In the genomic region with DNA sequence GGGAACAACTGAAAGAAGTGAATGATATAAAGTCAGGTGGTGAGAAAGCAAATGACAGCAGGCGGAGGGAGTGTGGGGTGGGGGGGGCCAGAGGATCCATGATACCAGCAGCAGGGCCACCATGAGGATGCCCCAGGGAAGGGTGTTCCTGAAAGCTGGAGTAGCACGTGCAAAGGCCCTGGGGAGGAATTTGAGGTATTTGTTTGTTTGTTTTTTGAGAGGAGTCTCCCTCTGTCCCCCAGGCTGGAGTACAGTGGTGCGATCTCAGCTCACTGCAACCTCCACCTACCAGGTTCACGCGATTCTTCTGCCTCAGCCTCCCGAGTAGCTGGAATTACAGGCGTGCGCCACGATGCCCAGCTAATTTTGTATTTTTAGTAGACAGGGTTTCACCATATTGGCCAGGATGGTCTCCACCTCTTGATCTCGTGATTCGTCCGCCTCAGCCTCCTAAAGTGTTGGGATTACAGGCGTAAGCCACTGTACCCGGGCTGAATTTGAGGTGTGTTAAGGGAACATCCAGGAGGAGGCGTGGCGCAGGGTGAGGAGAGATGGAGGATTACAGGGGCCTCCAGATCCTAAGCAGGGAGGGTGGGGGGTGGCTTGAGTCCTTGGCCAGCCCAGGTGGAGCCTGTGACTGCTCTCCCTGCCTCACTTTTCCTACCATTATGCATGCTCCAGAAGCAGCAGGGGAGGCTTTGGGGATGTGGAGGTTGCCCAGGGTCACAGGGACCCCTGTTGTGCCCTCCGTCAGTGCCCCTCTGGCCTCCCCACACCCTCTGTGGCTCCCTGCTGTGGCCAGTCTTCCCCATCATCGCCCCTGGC, we compare ENCODE assay signal across 8 cellular contexts. TPM values are rescaled to one million over a fixed set of nuclear protein-coding genes. Genes with fewer than 3 reads are reported as not detected.
DNase-seq lines count a peak whose midpoint lies in the region; TF ChIP-seq lines count a peak whose summit lies in the region.

No MANE protein-coding gene starts in this region.

- H3K36me3 ChIP-seq in CD8-positive, alpha-beta memory T cell (ENCODE audit: insufficient read depth, low read length) = no peaks in the 10 kb centered on the region
- H3K36me3 ChIP-seq in OCI-LY7 (ENCODE audit: insufficient read depth, low read length) = no peaks in the 10 kb centered on the region

- peaks cover 0 to 3% (median 0%) of the 10 kb centered on the region in 3 donors for H3K36me3 Mint-ChIP-seq in CD8-positive, alpha-beta memory T cell
- H3K36me3 Mint-ChIP-seq in progenitor cell of endocrine pancreas (ENCODE audit: insufficient read depth) = no peaks in the 10 kb centered on the region

- no TSS peak for BruUV-seq in OCI-LY7 (replicated peaks; lab: Mats Ljungman, UMichigan)

- no peaks in the 10 kb centered on the region for H3K27me3 ChIP-seq in CD8-positive, alpha-beta memory T cell (ENCODE audit: insufficient read depth, low read length, poor library complexity, severe bottlenecking)

- peaks cover 38 to 59% (median 57%) of the 10 kb centered on the region in 3 donors for H3K4me1 Mint-ChIP-seq in CD8-positive, alpha-beta memory T cell
- peaks cover 11% of the 10 kb centered on the region for H3K4me1 Mint-ChIP-seq in progenitor cell of endocrine pancreas (ENCODE audit: low read depth)

- POLR2A ChIA-PET in CD8-positive, alpha-beta memory T cell (lab: Charles Lee) = interaction anchor here (2.0 to 5.0 kb wide), 5 partner anchors 9 to 29 kb away, joined by 8 to 192 read pairs (median 30); a partner anchor contains a TSS
- POLR2A ChIA-PET in OCI-LY7 (lab: Charles Lee) = interaction anchor here (0.6 to 3.1 kb wide), 7 partner anchors 9 to 36 kb away, joined by 3 to 38 read pairs (median 5); a partner anchor contains a TSS

- H2AFZ ChIP-seq in OCI-LY7 (ENCODE audit: low read length) = peak overlapping the region; percentile 83; the same call in 1 of the 2 replicates

- peaks cover 0 to 3% of the 10 kb centered on the region in 2 donors for H3K27me3 Mint-ChIP-seq in CD8-positive, alpha-beta memory T cell
- no peaks in the 10 kb centered on the region for H3K27me3 Mint-ChIP-seq in progenitor cell of endocrine pancreas

- peaks cover 52% of the 10 kb centered on the region for H3K4me1 ChIP-seq in CD8-positive, alpha-beta memory T cell (ENCODE audit: insufficient read depth, low read length)
- H3K4me1 ChIP-seq in OCI-LY7 (ENCODE audit: insufficient read depth, low read length, poor library complexity, severe bottlenecking) = peaks cover 57% of the 10 kb centered on the region

- no peaks in the 10 kb centered on the region for H3K9me2 ChIP-seq in OCI-LY7 (ENCODE audit: insufficient read depth, low read length)

- H3K9me3 Mint-ChIP-seq in CD8-positive, alpha-beta memory T cell = peaks cover 0 to 1% (median 0%) of the 10 kb centered on the region in 5 donors
- no peaks in the 10 kb centered on the region for H3K9me3 Mint-ChIP-seq in progenitor cell of endocrine pancreas (ENCODE audit: low read depth)

- H3K9me3 ChIP-seq in CD8-positive, alpha-beta memory T cell (ENCODE audit: low read length) = no peaks in the 10 kb centered on the region
- H3K9me3 ChIP-seq in OCI-LY7 (ENCODE audit: low read length) = no peaks in the 10 kb centered on the region

- peak overlapping the region; percentile 99 for H3K27ac ChIP-seq in CD8-positive, alpha-beta memory T cell (ENCODE audit: low read depth, low read length)
- H3K27ac ChIP-seq in OCI-LY7 (ENCODE audit: low read depth, low read length, poor library complexity, severe bottlenecking) (peak overlapping the region; percentile 59), epithelial cell of prostate (peak overlapping the region; percentile 62)

- H3K4me3 ChIP-seq in CD8-positive, alpha-beta memory T cell (ENCODE audit: low read length) = peak overlapping the region; percentile 86
- peak overlapping the region; percentile 73 for H3K4me3 ChIP-seq in OCI-LY7 (ENCODE audit: low read depth, low read length, poor library complexity, severe bottlenecking)

- CTCF ChIA-PET in CD8-positive, alpha-beta memory T cell (lab: Charles Lee) = interaction anchor here (1.0 to 6.5 kb wide), 4 partner anchors 10 to 102 kb away, joined by 3 to 96 read pairs (median 20); a partner anchor contains a TSS
- CTCF ChIA-PET in OCI-LY7 (lab: Charles Lee; ENCODE audit: unreplicated experiment) = no interaction called here

- intact Hi-C loops in OCI-LY7 (cut with micrococcal nuclease; ENCODE audit: unreplicated experiment) = no loop called here

- peak overlapping the region; percentile 87 for H3K4me2 ChIP-seq in OCI-LY7 (ENCODE audit: low read length)

- peak in 1 of 5 donors; percentile 43 for DNase-seq in CD8-positive, alpha-beta memory T cell
- no peak for DNase-seq in OCI-LY7 (ENCODE audit: low spot score)
- no peak for DNase-seq in epithelial cell of prostate (ENCODE audit: low read depth, low spot score)
- DNase-seq in progenitor cell of endocrine pancreas (ENCODE audit: low spot score, unreplicated experiment) = no peak
- DNase-seq in central memory CD4-positive, alpha-beta T cell = no peak
- DNase-seq in NCI-H146 treated with DMSO at 0.1 percent for 48 hours (lab: John Stamatoyannopoulos, UW; ENCODE audit: unreplicated experiment) = no peak
- no peak for DNase-seq in activated CD4-positive, alpha-beta T cell treated with anti-CD3 and anti-CD28 coated beads for 48 hours
- DNase-seq in COLO829 (ENCODE audit: low spot score) = no peak

- H4K20me1 ChIP-seq in OCI-LY7 (ENCODE audit: insufficient read depth, low read length) = no peaks in the 10 kb centered on the region

- TF ChIP-seq CTCF in OCI-LY7 (conservative IDR thresholded peaks at IDR 0.05; ENCODE audit: low read length) (no peak), progenitor cell of endocrine pancreas (IDR thresholded peaks at IDR 0.05; ENCODE audit: unreplicated experiment) (no peak)

- H3K27ac Mint-ChIP-seq in CD8-positive, alpha-beta memory T cell = peak overlapping the region; percentile 96 to 100 (median 98)
- H3K27ac Mint-ChIP-seq in progenitor cell of endocrine pancreas = peak overlapping the region; percentile 20

- peak overlapping the region; percentile 75 to 95 (median 80) for H3K4me3 Mint-ChIP-seq in CD8-positive, alpha-beta memory T cell
- H3K4me3 Mint-ChIP-seq in progenitor cell of endocrine pancreas (ENCODE audit: low read depth) = peak overlapping the region; percentile 82

- H3K79me2 ChIP-seq in OCI-LY7 (ENCODE audit: insufficient read depth, low read depth, low read length) = no peaks in the 10 kb centered on the region

RNA-seq across cellular contexts. Expression of a gene that starts 12.4 kb away (rescaled TPM):
- 100 to 1,000 TPM; 300 to 327 TPM for total RNA-seq in CD8-positive, alpha-beta memory T cell
- 174 TPM for polyA plus RNA-seq in CD8-positive, alpha-beta memory T cell
- 138 and 144 TPM in 2 replicates for total RNA-seq in OCI-LY7 (2014; rRNA removed; shearing (Covaris generic))
- 79.0 and 92.6 TPM in 2 replicates for total RNA-seq in OCI-LY7 (2022)
- total RNA-seq in progenitor cell of endocrine pancreas = 158 and 168 TPM in 2 replicates

RNA-seq across cellular contexts. Expression of a gene that starts 19.6 kb away (rescaled TPM):
- total RNA-seq in CD8-positive, alpha-beta memory T cell = 1 to 10 TPM; 1.3 TPM
- polyA plus RNA-seq in CD8-positive, alpha-beta memory T cell = 0.31 TPM
- 0.38 and 3.7 TPM in 2 replicates for total RNA-seq in OCI-LY7 (2014; rRNA removed; shearing (Covaris generic))
- 1.1 and 2.6 TPM in 2 replicates for total RNA-seq in OCI-LY7 (2022)
- 10.5 and 10.9 TPM in 2 replicates for total RNA-seq in progenitor cell of endocrine pancreas

RNA-seq across cellular contexts. Expression of a gene that starts 29.0 kb away (rescaled TPM):
- total RNA-seq in CD8-positive, alpha-beta memory T cell = 100 to 1,000 TPM; 351 to 373 TPM
- 154 TPM for polyA plus RNA-seq in CD8-positive, alpha-beta memory T cell
- total RNA-seq in OCI-LY7 (2014; rRNA removed; shearing (Covaris generic)) = 451 and 482 TPM in 2 replicates
- 232 and 252 TPM in 2 replicates for total RNA-seq in OCI-LY7 (2022)
- 150 and 154 TPM in 2 replicates for total RNA-seq in progenitor cell of endocrine pancreas

RNA-seq across cellular contexts. Expression of a gene that starts 46.5 kb away (rescaled TPM):
- 10 to 100 TPM; 27.3 to 27.7 TPM for total RNA-seq in CD8-positive, alpha-beta memory T cell
- 12.2 TPM for polyA plus RNA-seq in CD8-positive, alpha-beta memory T cell
- 15.2 and 18.9 TPM in 2 replicates for total RNA-seq in OCI-LY7 (2014; rRNA removed; shearing (Covaris generic))
- total RNA-seq in OCI-LY7 (2022) (44.1 and 54.5 TPM in 2 replicates), progenitor cell of endocrine pancreas (43.5 and 51.3 TPM in 2 replicates)
